Comparison of ENCODE assay signal across 1 cellular context in the genomic region with DNA sequence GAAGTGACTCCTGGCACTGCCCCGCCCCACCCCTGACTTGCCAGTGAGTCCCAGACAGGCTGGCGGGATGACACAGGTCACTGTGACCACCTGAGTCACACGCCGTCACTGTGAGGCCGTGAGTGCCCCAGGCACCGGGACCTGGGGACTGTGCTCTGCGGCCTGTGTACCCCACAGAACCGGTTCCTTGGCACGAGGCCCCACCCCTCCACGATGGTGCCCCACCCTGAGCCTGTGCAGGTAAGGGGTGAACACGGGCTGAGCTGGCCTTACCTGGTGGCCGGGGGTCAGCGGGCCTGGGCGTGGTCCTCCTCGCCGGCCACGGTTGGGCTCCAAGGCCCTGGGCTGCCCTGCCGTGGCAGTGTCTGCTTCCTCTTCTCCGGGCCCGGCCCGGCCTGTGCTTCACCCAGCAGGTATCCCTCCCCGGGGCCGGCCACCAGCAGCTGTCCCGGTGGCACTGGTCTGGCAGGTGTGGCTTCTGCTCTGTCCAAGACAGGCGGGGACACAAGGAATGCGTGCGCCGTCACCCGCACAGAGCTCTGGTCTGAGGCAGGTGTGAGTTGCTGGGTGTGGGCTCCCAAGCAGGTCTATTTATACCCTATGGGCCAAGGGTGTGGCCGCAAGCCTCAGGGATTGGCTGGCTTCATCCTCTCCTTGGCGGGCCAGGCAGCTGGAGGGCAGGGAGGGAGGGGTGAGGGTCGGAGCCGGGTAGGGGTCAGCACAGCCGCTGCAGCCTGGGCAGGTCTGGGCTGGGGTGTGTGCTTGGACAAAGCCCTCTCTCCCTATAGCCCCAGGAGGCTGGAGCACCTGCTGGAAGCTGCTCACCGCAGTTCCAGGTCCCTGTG.
TF ChIP-seq lines count a peak whose summit lies in the region.

A gene (minus strand): TSS at position 564 of the 845 bp plus-strand sequence. CDS start 1,740 bp downstream, outside the sequence.

TF ChIP-seq in H1, 55 proteins besides CTCF, POLR2A, EP300 and RAD21:
- TF ChIP-seq TBP (IDR thresholded peaks at IDR 0.05; ENCODE audit: low read depth, low read length) (peak; percentile 51; the same call in 1 of the 2 replicates), ASH2L (IDR thresholded peaks at IDR 0.05; ENCODE audit: low read length) (no peak)
